In genomic region chr3:152323834-152324233, GRCh38 we compare ENCODE assay signal across 9 cellular contexts. TPM values are rescaled to one million over a fixed set of nuclear protein-coding genes. Genes with fewer than 3 reads are reported as not detected.
DNase-seq lines count a peak whose midpoint lies in the region; ATAC-seq, FAIRE-seq and TF ChIP-seq lines count a peak whose summit lies in the region.
"Had no signal": no experiment of that assay in that cellular context is flagged by ENCODE, and none has a peak within 500 bp of the region (broad histone marks: within the 10 kb centered on the region; RNA-seq: fewer than 3 reads in every experiment).

No MANE protein-coding gene starts in this region.

- no peaks in the 10 kb centered on the region for H3K9me3 Mint-ChIP-seq in central memory CD8-positive, alpha-beta T cell
- peaks cover 5% of the 10 kb centered on the region for H3K9me3 Mint-ChIP-seq in progenitor cell of endocrine pancreas (ENCODE audit: low read depth)

- peak overlapping the region; percentile 11 to 73 (median 65); a peak in 20 of 22 replicates for H3K27ac ChIP-seq in BLaER1 treated with 17β-estradiol and CSF1 and Interleukin-3, amounts not matched to agents 10 nM and 100 nM

- H3K4me2 ChIP-seq in BLaER1 treated with 17β-estradiol and CSF1 and Interleukin-3, amounts not matched to agents 10 nM and 100 nM = peak overlapping the region; percentile 66 to 95 (median 80)

- H3K27ac Mint-ChIP-seq in central memory CD8-positive, alpha-beta T cell (ENCODE audit: low read depth) = peak overlapping the region; percentile 47
- H3K27ac Mint-ChIP-seq in progenitor cell of endocrine pancreas = no peak overlapping the region

- DNase-seq in central memory CD8-positive, alpha-beta T cell (ENCODE audit: low spot score in 2 of 2) = no peak
- DNase-seq in RCC 7860 (ENCODE audit: low spot score) = no peak
- no peak for DNase-seq in NCI-H1092 (lab: John Stamatoyannopoulos, UW)
- DNase-seq in hypothalamus (lab: John Stamatoyannopoulos, UW) = no peak
- DNase-seq in progenitor cell of endocrine pancreas (ENCODE audit: low spot score, unreplicated experiment) = no peak

- peaks cover 0 to 27% (median 0%) of the 10 kb centered on the region in 11 experiments; a peak in 9 of 22 replicates for H4K20me1 ChIP-seq in BLaER1 treated with 17β-estradiol and CSF1 and Interleukin-3, amounts not matched to agents 10 nM and 100 nM

- H3K27me3 ChIP-seq in BLaER1 treated with 17β-estradiol and CSF1 and Interleukin-3, amounts not matched to agents 10 nM and 100 nM = no peaks in the 10 kb centered on the region

- no peaks in the 10 kb centered on the region for H3K27me3 Mint-ChIP-seq in central memory CD8-positive, alpha-beta T cell
- no peaks in the 10 kb centered on the region for H3K27me3 Mint-ChIP-seq in progenitor cell of endocrine pancreas

- ATAC-seq in GM19035 (IDR thresholded peaks at IDR 0.05; ENCODE audit: unreplicated experiment) (peak; percentile 74), HG03095 (IDR thresholded peaks at IDR 0.05; ENCODE audit: unreplicated experiment) (peak; percentile 79)
- peak; percentile 44 for ATAC-seq in central memory CD8-positive, alpha-beta T cell (replicated peaks; ENCODE audit: extremely low read depth, poor library complexity, severe bottlenecking)

- H3K4me1 Mint-ChIP-seq in central memory CD8-positive, alpha-beta T cell = peaks cover 77% of the 10 kb centered on the region
- H3K4me1 Mint-ChIP-seq in progenitor cell of endocrine pancreas (ENCODE audit: low read depth) = peaks cover 29% of the 10 kb centered on the region

- H3K4me1 ChIP-seq in BLaER1 treated with 17β-estradiol and CSF1 and Interleukin-3, amounts not matched to agents 10 nM and 100 nM = peaks cover 38 to 77% (median 54%) of the 10 kb centered on the region in 10 experiments

- peaks cover 19% of the 10 kb centered on the region for H3K36me3 Mint-ChIP-seq in central memory CD8-positive, alpha-beta T cell (ENCODE audit: insufficient read depth)
- H3K36me3 Mint-ChIP-seq in progenitor cell of endocrine pancreas (ENCODE audit: insufficient read depth) = peaks cover 8% of the 10 kb centered on the region

- TF ChIP-seq CTCF in progenitor cell of endocrine pancreas (IDR thresholded peaks at IDR 0.05; ENCODE audit: unreplicated experiment) = no peak

- peak overlapping the region; percentile 19 to 65 (median 50); a peak in 16 of 22 replicates for H3K9ac ChIP-seq in BLaER1 treated with 17β-estradiol and CSF1 and Interleukin-3, amounts not matched to agents 10 nM and 100 nM

- H3K36me3 ChIP-seq in BLaER1 treated with 17β-estradiol and CSF1 and Interleukin-3, amounts not matched to agents 10 nM and 100 nM = peaks cover 0 to 29% (median 14%) of the 10 kb centered on the region in 11 experiments; a peak in 15 of 22 replicates

- H3K9me3 ChIP-seq in BLaER1 treated with 17β-estradiol and CSF1 and Interleukin-3, amounts not matched to agents 10 nM and 100 nM (replicated peaks in 1 of 11) = peaks cover 0 to 15% (median 8%) of the 10 kb centered on the region in 11 experiments; a peak in 14 of 22 replicates

- H3K4me3 Mint-ChIP-seq in central memory CD8-positive, alpha-beta T cell = peak overlapping the region; percentile 71
- H3K4me3 Mint-ChIP-seq in progenitor cell of endocrine pancreas (ENCODE audit: low read depth) = no peak overlapping the region

- H3K4me3 ChIP-seq in BLaER1 treated with 17β-estradiol and CSF1 and Interleukin-3, amounts not matched to agents 10 nM and 100 nM = peak overlapping the region; percentile 30 to 58 (median 40); a peak in 15 of 20 replicates

- FAIRE-seq in RCC 7860 (lab: Jason Lieb, UNC) = no peak
- FAIRE-seq: colon had no signal

RNA-seq across cellular contexts. Expression of gene MBNL1, which starts 55.1 kb away (rescaled TPM):
- total RNA-seq in progenitor cell of endocrine pancreas = 29.4 and 38.1 TPM in 2 replicates
